Comparison of ENCODE assay signal across 8 cellular contexts in genomic region chr20:32536861-32537656, GRCh38. TPM values are rescaled to one million over a fixed set of nuclear protein-coding genes. Genes with fewer than 3 reads are reported as not detected.
DNase-seq lines count a peak whose midpoint lies in the region; ATAC-seq and TF ChIP-seq lines count a peak whose summit lies in the region.

No MANE protein-coding gene starts in this region.

- peak overlapping the region; percentile 78 for H2AFZ ChIP-seq in GM23338

- peaks cover 24% of the 10 kb centered on the region for H3K27me3 Mint-ChIP-seq in GM23338 (ENCODE audit: insufficient read depth, low read depth, poor library complexity)

- 10 to 11% methylated on average over 61 of the region's 61 CpGs for WGBS in ectodermal cell, 2 experiments

- H3F3A ChIP-seq in GM23338 (replicated peaks; ENCODE audit: low read depth), result peaks cover 41% of the 10 kb centered on the region

- POLR2A ChIA-PET in AG04449 (lab: Yijun Ruan, JAX), result no interaction called here

- H4K20me1 ChIP-seq in GM23338 (replicated peaks; ENCODE audit: insufficient read depth), result peaks cover 20% of the 10 kb centered on the region

- H3K27ac ChIP-seq in GM23338 (ENCODE audit: low read depth), result no peak overlapping the region
- H3K27ac ChIP-seq in ectodermal cell (ENCODE audit: insufficient read depth, low read depth, low read length, poor library complexity, severe bottlenecking), result no peak overlapping the region
- no peak overlapping the region for H3K27ac ChIP-seq in muscle layer of duodenum (ENCODE audit: low read length)

- TF ChIP-seq CTCF in AG04449 (IDR thresholded peaks at IDR 0.05; ENCODE audit: insufficient read depth, low read length, missing control alignments) (no peak), GM23338 (conservative IDR thresholded peaks at IDR 0.05; ENCODE audit: low read depth in 2 of 2) (no peak)

- no peaks in the 10 kb centered on the region for H3K36me3 ChIP-seq in GM23338 (ENCODE audit: insufficient read depth)
- H3K36me3 ChIP-seq in ectodermal cell (ENCODE audit: control insufficient read depth, insufficient read depth, low read length), result no peaks in the 10 kb centered on the region
- H3K36me3 ChIP-seq in muscle layer of duodenum (ENCODE audit: control insufficient read depth in 1 of 2, insufficient read depth in 2 of 2, low read length in 2 of 2), result no peaks in the 10 kb centered on the region

- CTCF ChIA-PET in AG04449 (lab: Yijun Ruan, JAX), result interaction anchor here (0.8 to 2.4 kb wide), 2 partner anchors 15 to 112 kb away, joined by 3 to 6 read pairs; no protein-coding TSS in a partner anchor

- H3K9me3 ChIP-seq in ectodermal cell (ENCODE audit: control insufficient read depth, low read length) (no peaks in the 10 kb centered on the region), muscle layer of duodenum (ENCODE audit: control insufficient read depth in 1 of 2, low read length in 2 of 2) (no peaks in the 10 kb centered on the region)

- H3K36me3 Mint-ChIP-seq in GM23338 (ENCODE audit: low read depth), result no peaks in the 10 kb centered on the region; the same call in 2 of the 3 replicates

- H3K4me2 ChIP-seq in GM23338, result peak overlapping the region; percentile 96

- peaks cover 37% of the 10 kb centered on the region for H3K27me3 ChIP-seq in GM23338 (ENCODE audit: insufficient read depth)
- peaks cover 33% of the 10 kb centered on the region for H3K27me3 ChIP-seq in ectodermal cell (ENCODE audit: control insufficient read depth, insufficient read depth, low read length, poor library complexity, severe bottlenecking)
- no peaks in the 10 kb centered on the region for H3K27me3 ChIP-seq in muscle layer of duodenum (ENCODE audit: low read depth, low read length)

- no peaks in the 10 kb centered on the region for H3K9me3 Mint-ChIP-seq in GM23338

- ATAC-seq in GM23338 (no peak), GM19467 (IDR thresholded peaks at IDR 0.05; ENCODE audit: unreplicated experiment) (no peak)

- no peak for DNase-seq in AG04449 (ENCODE audit: low read depth, low spot score)
- DNase-seq in GM23338 (ENCODE audit: low spot score), result peak; percentile 61
- peak; percentile 50 for DNase-seq in NCI-H187 treated with DMSO at 0.1 percent for 48 hours (lab: John Stamatoyannopoulos, UW)
- DNase-seq in activated CD4-positive, alpha-beta T cell treated with anti-CD3 and anti-CD28 coated beads for 4 hours, result peak; percentile 43 to 58
- peak; percentile 85 for DNase-seq in ureter (ENCODE audit: low spot score)

- peak overlapping the region; percentile 80 for H3K4me3 Mint-ChIP-seq in GM23338

- peaks cover 42% of the 10 kb centered on the region for H3K4me1 Mint-ChIP-seq in GM23338

- H3K4me3 ChIP-seq in AG04449 (ENCODE audit: low read depth, low read length), result peak overlapping the region; percentile 23
- H3K4me3 ChIP-seq in GM23338, result peak overlapping the region; percentile 74
- H3K4me3 ChIP-seq in ectodermal cell (ENCODE audit: insufficient read depth, low read depth, low read length), result peak overlapping the region; percentile 32
- H3K4me3 ChIP-seq in muscle layer of duodenum (ENCODE audit: low read depth in 1 of 2, low read length in 2 of 2), result peak overlapping the region; percentile 55 to 59

- H3K4me1 ChIP-seq in GM23338 (ENCODE audit: insufficient read depth) (peaks cover 51% of the 10 kb centered on the region), ectodermal cell (ENCODE audit: control insufficient read depth, insufficient read depth, low read length) (peaks cover 41% of the 10 kb centered on the region), muscle layer of duodenum (ENCODE audit: control insufficient read depth in 1 of 2, insufficient read depth in 2 of 2, low read length in 2 of 2) (peaks cover 0 to 24% of the 10 kb centered on the region in 2 donors)

- H3K79me2 ChIP-seq in GM23338 (replicated peaks; ENCODE audit: insufficient read depth), result no peaks in the 10 kb centered on the region

- H3K9me2 ChIP-seq in GM23338 (ENCODE audit: insufficient read depth), result no peaks in the 10 kb centered on the region

- no peak overlapping the region for H3K27ac Mint-ChIP-seq in GM23338

TF ChIP-seq in GM23338, 12 proteins besides CTCF, POLR2A, EP300 and RAD21 (continues in another document):
- no peak for TF ChIP-seq EZH2phosphoT487 (IDR thresholded peaks at IDR 0.05; ENCODE audit: unreplicated experiment)
- TF ChIP-seq ZNF114 (CRISPR knock-in tag; IDR thresholded peaks at IDR 0.05), result no peak
- TF ChIP-seq CREB1 (CRISPR knock-in tag; IDR thresholded peaks at IDR 0.05; ENCODE audit: low read depth), result no peak
- TF ChIP-seq ZNF462 (CRISPR knock-in tag; IDR thresholded peaks at IDR 0.05), result no peak

RNA-seq across cellular contexts. Expression of gene NOL4L, which starts 48.1 kb away (rescaled TPM):
- total RNA-seq in GM23338 (2014; rRNA removed; shearing (Covaris generic)), result 32.8 and 38.8 TPM in 2 replicates
- 36.7 and 39.2 TPM in 2 replicates for polyA plus RNA-seq in GM23338 (2016; fragmentation: Nextera tagmentation; extraction: Ambion mirVana)
- 34.9 TPM for polyA plus RNA-seq in ectodermal cell (2013, experiment 1 of 4)
- 36.7 TPM for polyA plus RNA-seq in ectodermal cell (2013, experiment 2 of 4)
- polyA plus RNA-seq in ectodermal cell (2013, experiment 3 of 4), result 33.6 TPM
- 37.4 TPM for polyA plus RNA-seq in ectodermal cell (2013, experiment 4 of 4)
- total RNA-seq in ureter, result 40.7 TPM

Comparison
In these comparisons a context has a peak if more than half of its experiments do, and no peak if none do; other contexts are left out.
1. H3K4me3 ChIP-seq: peak in every context shown above with its lines; median percentile 74 in GM23338; 57 in muscle layer of duodenum; 32 in ectodermal cell; 23 in AG04449.